ENCODE assay signal across 10 cellular contexts in genomic region chr7:150408393-150409299, GRCh38. TPM values are rescaled to one million over a fixed set of nuclear protein-coding genes. Genes with fewer than 3 reads are reported as not detected.
DNase-seq lines count a peak whose midpoint lies in the region; ATAC-seq and TF ChIP-seq lines count a peak whose summit lies in the region.
"Had no signal": no experiment of that assay in that cellular context is flagged by ENCODE, and none has a peak within 500 bp of the region (broad histone marks: within the 10 kb centered on the region; RNA-seq: fewer than 3 reads in every experiment).

No MANE protein-coding gene starts in this region.

- H3K4me2 ChIP-seq in OCI-LY7 (ENCODE audit: low read length), result no peak overlapping the region; the same call in 1 of the 2 replicates

- BruUV-seq in Calu3 (replicated peaks; lab: Mats Ljungman, UMichigan) (no TSS peak), OCI-LY7 (replicated peaks; lab: Mats Ljungman, UMichigan) (no TSS peak)

- H3K9ac ChIP-seq in endodermal cell (ENCODE audit: extremely low read depth, low read length, poor library complexity, severe bottlenecking), result no peak overlapping the region

- H3K4me3 ChIP-seq in OCI-LY7 (ENCODE audit: low read depth, low read length, poor library complexity, severe bottlenecking) (no peak overlapping the region), endodermal cell (ENCODE audit: low read length) (no peak overlapping the region)

- H3K79me2 ChIP-seq in OCI-LY7 (ENCODE audit: insufficient read depth, low read depth, low read length), result no peaks in the 10 kb centered on the region; the same call in 1 of the 2 replicates

- no peaks in the 10 kb centered on the region for H4K20me1 ChIP-seq in OCI-LY7 (ENCODE audit: insufficient read depth, low read length)

- no peaks in the 10 kb centered on the region for H3K27me3 ChIP-seq in endodermal cell (ENCODE audit: control insufficient read depth, insufficient read depth, low read length, poor library complexity, severe bottlenecking)

- DNase-seq in Calu3, result no peak
- DNase-seq in GM19238 (ENCODE audit: insufficient read length, low spot score), result peak; percentile 47
- DNase-seq in OCI-LY7 (ENCODE audit: low spot score), result no peak
- DNase-seq in memory B cell (ENCODE audit: low spot score in 2 of 2), result peak; percentile 75 to 83
- no peak for DNase-seq in endodermal cell
- DNase-seq in posterior vena cava (ENCODE audit: low spot score), result no peak
- DNase-seq: DMS 273 treated with DMSO at 0.1 percent for 48 hours, NCI-H446 treated with DMSO at 0.1 percent for 48 hours had no signal

- H3K27ac Mint-ChIP-seq in Calu3 (ENCODE audit: unreplicated experiment) (peak overlapping the region; percentile 24), memory B cell (peak overlapping the region; percentile 99), endodermal cell (no peak overlapping the region)

- intact Hi-C loops in Calu3 (cut with micrococcal nuclease; ENCODE audit: unreplicated experiment) (no loop called here), OCI-LY7 (cut with micrococcal nuclease; ENCODE audit: unreplicated experiment) (no loop called here), posterior vena cava (cut with DNase I) (loop anchor here in 1 of 2 donors (5.0 kb wide), 1 partner anchor 36 kb away; no protein-coding TSS in a partner anchor)

- no peaks in the 10 kb centered on the region for H3K9me2 ChIP-seq in OCI-LY7 (ENCODE audit: insufficient read depth, low read length)

- CTCF ChIA-PET in Calu3 (lab: Charles Lee) (interaction anchor here (0.8 kb wide), 1 partner anchor 45 kb away, joined by 7 read pairs; no protein-coding TSS in a partner anchor), OCI-LY7 (lab: Charles Lee; ENCODE audit: unreplicated experiment) (no interaction called here)

- H3K36me3 Mint-ChIP-seq in Calu3 (ENCODE audit: insufficient read depth, unreplicated experiment) (peaks cover 26% of the 10 kb centered on the region), memory B cell (peaks cover 21% of the 10 kb centered on the region), endodermal cell (ENCODE audit: low read depth) (peaks cover 3% of the 10 kb centered on the region)

- H3K4me1 ChIP-seq in OCI-LY7 (ENCODE audit: insufficient read depth, low read length, poor library complexity, severe bottlenecking) (peaks cover 39% of the 10 kb centered on the region), endodermal cell (ENCODE audit: control insufficient read depth, insufficient read depth, low read length) (peaks cover 8% of the 10 kb centered on the region)

- peak; percentile 69 for ATAC-seq in memory B cell (ENCODE audit: low read depth)
- no peak for ATAC-seq in GM19395 (IDR thresholded peaks at IDR 0.05; ENCODE audit: unreplicated experiment)
- no peak for ATAC-seq in HG02840 (IDR thresholded peaks at IDR 0.05; ENCODE audit: low FRiP score, unreplicated experiment)

- H3K4me1 Mint-ChIP-seq in Calu3 (ENCODE audit: low read depth, unreplicated experiment) (peaks cover 30% of the 10 kb centered on the region), memory B cell (peaks cover 39% of the 10 kb centered on the region), endodermal cell (peaks cover 26% of the 10 kb centered on the region)

- whole genome bisulfite sequencing in endodermal cell (ENCODE audit: insufficient coverage in 1 of 2, insufficient read length in 1 of 2), 2 experiments, result 91 to 96% methylated on average over 9 to 21 of the region's 22 CpGs

- H3K4me3 Mint-ChIP-seq in Calu3 (ENCODE audit: low read depth, unreplicated experiment) (no peak overlapping the region), memory B cell (peak overlapping the region; percentile 54), endodermal cell (no peak overlapping the region)

- H3K9me3 Mint-ChIP-seq in Calu3 (ENCODE audit: low read depth, unreplicated experiment) (no peaks in the 10 kb centered on the region), memory B cell (no peaks in the 10 kb centered on the region), endodermal cell (no peaks in the 10 kb centered on the region)

- H3K27me3 Mint-ChIP-seq in Calu3 (ENCODE audit: unreplicated experiment), result no peaks in the 10 kb centered on the region
- H3K27me3 Mint-ChIP-seq in memory B cell, result no peaks in the 10 kb centered on the region
- H3K27me3 Mint-ChIP-seq in endodermal cell (ENCODE audit: insufficient read depth), result peaks cover 1% of the 10 kb centered on the region

- POLR2A ChIA-PET in OCI-LY7 (lab: Charles Lee), result interaction anchor here (0.6 kb wide), 1 partner anchor 379 kb away, joined by 3 read pairs; no protein-coding TSS in a partner anchor

- H3K9me3 ChIP-seq in OCI-LY7 (ENCODE audit: low read length) (no peaks in the 10 kb centered on the region), endodermal cell (ENCODE audit: control insufficient read depth, low read length) (no peaks in the 10 kb centered on the region)

- H3K36me3 ChIP-seq in OCI-LY7 (ENCODE audit: insufficient read depth, low read length) (peaks cover 10% of the 10 kb centered on the region), endodermal cell (ENCODE audit: control insufficient read depth, insufficient read depth, low read length) (no peaks in the 10 kb centered on the region)

- H3K27ac ChIP-seq in OCI-LY7 (ENCODE audit: low read depth, low read length, poor library complexity, severe bottlenecking) (peak overlapping the region; percentile 37), endodermal cell (ENCODE audit: low read depth, low read length) (no peak overlapping the region)

- TF ChIP-seq CTCF in Calu3 (IDR thresholded peaks at IDR 0.05; ENCODE audit: unreplicated experiment), result no peak
- no peak for TF ChIP-seq CTCF in OCI-LY7 (conservative IDR thresholded peaks at IDR 0.05; ENCODE audit: low read length)
- TF ChIP-seq CTCF in endodermal cell (conservative IDR thresholded peaks at IDR 0.05), result no peak

- no peak overlapping the region for H2AFZ ChIP-seq in OCI-LY7 (ENCODE audit: low read length)

RNA-seq across cellular contexts. Expression of gene ZNF775, which starts 29.5 kb away (rescaled TPM):
- total RNA-seq in Calu3 (2022) (5.3 and 5.8 TPM in 2 replicates), OCI-LY7 (2022) (6.5 and 7.7 TPM in 2 replicates), endodermal cell (10 to 100 TPM in 1 of 2 donors, 1 to 10 TPM in 1; 10.0 to 11.3 TPM), posterior vena cava (1 to 10 TPM; 4.6 to 5.0 TPM)
- 4.7 and 5.5 TPM in 2 replicates for total RNA-seq in OCI-LY7 (2014; rRNA removed; shearing (Covaris generic))
- polyA plus RNA-seq in endodermal cell (2013, experiment 1 of 2), result 18.8 TPM
- polyA plus RNA-seq in endodermal cell (2013, experiment 2 of 2), result 17.2 TPM

RNA-seq across cellular contexts. Expression of gene REPIN1, which starts 40.0 kb away (rescaled TPM):
- total RNA-seq in Calu3 (2022) (185 and 189 TPM in 2 replicates), OCI-LY7 (2022) (19.0 and 21.7 TPM in 2 replicates), endodermal cell (10 to 100 TPM; 85.4 to 94.4 TPM), posterior vena cava (10 to 100 TPM; 48.9 to 50.5 TPM)
- total RNA-seq in OCI-LY7 (2014; rRNA removed; shearing (Covaris generic)), result 36.9 and 46.2 TPM in 2 replicates
- 136 TPM for polyA plus RNA-seq in endodermal cell (2013, experiment 1 of 2)
- 119 TPM for polyA plus RNA-seq in endodermal cell (2013, experiment 2 of 2)

RNA-seq across cellular contexts. Expression of gene GIMAP8, which starts 41.8 kb away (rescaled TPM):
- total RNA-seq in Calu3 (2022) (not detected in 2 replicates), OCI-LY7 (2022) (not detected in 2 replicates), endodermal cell (not detected), posterior vena cava (10 to 100 TPM; 12.9 to 15.4 TPM)
- total RNA-seq in OCI-LY7 (2014; rRNA removed; shearing (Covaris generic)), result not detected in 2 replicates
- not detected for polyA plus RNA-seq in endodermal cell (2013, experiment 1 of 2)
- not detected for polyA plus RNA-seq in endodermal cell (2013, experiment 2 of 2)

Comparison
In these comparisons a context has a peak if more than half of its experiments do, and no peak if none do; other contexts are left out.
1. DNase-seq: peak in GM19238 (single experiment) and memory B cell (2 of 2); none in Calu3 (single experiment), OCI-LY7 (single experiment), endodermal cell (single experiment) and posterior vena cava (single experiment).
2. RNA of gene GIMAP8, which starts 41.8 kb away (total RNA-seq): 12.9 to 15.4 TPM in posterior vena cava; not detected in Calu3, not detected in OCI-LY7 and not detected in endodermal cell; every median in the first group is over 10 times any median in the second.